8 cellular contexts compared by ENCODE assay signal in genomic region chr7:6447589-6448210, GRCh38. TPM values are rescaled to one million over a fixed set of nuclear protein-coding genes. Genes with fewer than 3 reads are reported as not detected.
A peak's percentile ranks its signal among the peaks of the same experiment; 100 is the strongest.
DNase-seq lines count a peak whose midpoint lies in the region; ATAC-seq and TF ChIP-seq lines count a peak whose summit lies in the region.

DAGLB (minus strand) TSS chr7:6447954; CDS start chr7:6447842, 112 bp downstream.

- no peak for TF ChIP-seq RAD21 in Ishikawa (IDR thresholded peaks at IDR 0.05; ENCODE audit: low read depth)

- no peak for TF ChIP-seq CTCF in epithelial cell of esophagus (IDR thresholded peaks at IDR 0.05; ENCODE audit: insufficient read depth, low read depth, low read length, missing control alignments)

- DNase-seq in DMS114 treated with DMSO at 0.1 percent for 48 hours (lab: John Stamatoyannopoulos, UW; ENCODE audit: unreplicated experiment) (peak; percentile 81), OCI-M2 (lab: John Stamatoyannopoulos, UW; ENCODE audit: unreplicated experiment) (peak; percentile 24), activated T-cell treated with anti-CD3 and anti-CD28 coated beads for 4 hours (peak; percentile 95), epithelial cell of esophagus (ENCODE audit: low read depth) (peak; percentile 91)
- DNase-seq in stimulated activated CD8-positive, alpha-beta memory T cell treated with anti-CD3 and anti-CD28 coated beads, Interleukin-2, amount 100 ng/mL, for 48 hours (ENCODE audit: low read depth in 2 of 2), result peak; percentile 93 to 95

- H3K4me1 ChIP-seq in mononuclear cell (ENCODE audit: insufficient read depth, low read length), result peaks cover 47% of the 10 kb centered on the region

- H3K27me3 ChIP-seq in mononuclear cell (ENCODE audit: insufficient read depth, low read length), result no peaks in the 10 kb centered on the region

- no peak for TF ChIP-seq EP300 in Ishikawa (IDR thresholded peaks at IDR 0.05; ENCODE audit: borderline replicate concordance)

- H3K4me3 ChIP-seq in epithelial cell of esophagus (ENCODE audit: low read length) (peak within 1 kb of the TSS; percentile 96), mononuclear cell (ENCODE audit: low read length) (peak within 1 kb of the TSS; percentile 99)

- no peaks in the 10 kb centered on the region for H3K9me3 ChIP-seq in mononuclear cell (ENCODE audit: low read depth, low read length)

- peak; percentile 82 for ATAC-seq in GM21619 (IDR thresholded peaks at IDR 0.05; ENCODE audit: unreplicated experiment)

TF ChIP-seq in Ishikawa, 13 proteins besides CTCF, POLR2A, EP300 and RAD21:
- no peak for TF ChIP-seq USF1 (IDR thresholded peaks at IDR 0.05)
- TF ChIP-seq REST (IDR thresholded peaks at IDR 0.05; ENCODE audit: low read depth), result no peak
- no peak for TF ChIP-seq TCF12 (IDR thresholded peaks at IDR 0.05; ENCODE audit: low read depth)
- TF ChIP-seq TAF1 (IDR thresholded peaks at IDR 0.05; ENCODE audit: low read depth), result peak; percentile 77
- TF ChIP-seq YY1 (IDR thresholded peaks at IDR 0.05; ENCODE audit: low read depth), result 0 out of 2 replicates have a peak, but pooled peaks have one; percentile 50
- TF ChIP-seq MAX (IDR thresholded peaks at IDR 0.05), result peak; percentile 37; the same call in 1 of the 2 replicates
- peak; percentile 78; the same call in 1 of the 2 replicates for TF ChIP-seq ZBTB7A (IDR thresholded peaks at IDR 0.05; ENCODE audit: low read depth)

RNA-seq across cellular contexts. Expression of gene DAGLB, which starts in this region (rescaled TPM):
- total RNA-seq in mononuclear cell, result 9.9 TPM

Comparison
In these comparisons a context has a peak if more than half of its experiments do, and no peak if none do; other contexts are left out.
1. Peak in every context shown above with its lines: DNase-seq, ATAC-seq and H3K4me3 ChIP-seq.
2. DNase-seq: peak in every context shown above with its lines; median percentile 95 in activated T-cell treated with anti-CD3 and anti-CD28 coated beads for 4 hours; 94 in stimulated activated CD8-positive, alpha-beta memory T cell treated with anti-CD3 and anti-CD28 coated beads, Interleukin-2, amount 100 ng/mL, for 48 hours; 91 in epithelial cell of esophagus; 81 in DMS114 treated with DMSO at 0.1 percent for 48 hours; 24 in OCI-M2.